13 cellular contexts compared by ENCODE assay signal in genomic region chr15:64105113-64105704, GRCh38. TPM values are rescaled to one million over a fixed set of nuclear protein-coding genes. Genes with fewer than 3 reads are reported as not detected.
DNase-seq lines count a peak whose midpoint lies in the region; ATAC-seq and TF ChIP-seq lines count a peak whose summit lies in the region.
"Had no signal": no experiment of that assay in that cellular context is flagged by ENCODE, and none has a peak within 500 bp of the region (broad histone marks: within the 10 kb centered on the region; RNA-seq: fewer than 3 reads in every experiment).

No MANE protein-coding gene starts in this region.

- no peak overlapping the region for H3K27ac Mint-ChIP-seq in activated naive CD4-positive, alpha-beta T cell treated with anti-CD3 and anti-CD28 coated beads, Interleukin-2, amount 50 U/mL, for 72 hours
- H3K27ac Mint-ChIP-seq: activated naive CD4-positive, alpha-beta T cell treated with anti-CD3 and anti-CD28 coated beads, Interleukin-2, amount 50 U/mL, for 24 hours had no signal

- TF ChIP-seq POLR2A in esophagus muscularis mucosa (IDR thresholded peaks at IDR 0.05; ENCODE audit: low read depth) = no peak

- H3K4me3 ChIP-seq in esophagus muscularis mucosa (no peak overlapping the region), upper lobe of right lung (no peak overlapping the region)
- H3K4me3 ChIP-seq: Peyer's patch, thoracic aorta had no signal

- no peaks in the 10 kb centered on the region for H3K36me3 ChIP-seq in esophagus muscularis mucosa
- H3K36me3 ChIP-seq in upper lobe of right lung = no peaks in the 10 kb centered on the region
- H3K36me3 ChIP-seq: Peyer's patch, thoracic aorta had no signal

- TF ChIP-seq CTCF in esophagus muscularis mucosa (IDR thresholded peaks at IDR 0.05) (no peak), upper lobe of right lung (IDR thresholded peaks at IDR 0.05) (no peak)

- H3K27me3 ChIP-seq in esophagus muscularis mucosa = no peaks in the 10 kb centered on the region
- H3K27me3 ChIP-seq in upper lobe of right lung = no peaks in the 10 kb centered on the region
- H3K27me3 ChIP-seq: Peyer's patch had no signal

- no peak for TF ChIP-seq EP300 in esophagus muscularis mucosa (IDR thresholded peaks at IDR 0.05)

- H3K9me3 ChIP-seq in esophagus muscularis mucosa (no peaks in the 10 kb centered on the region), upper lobe of right lung (no peaks in the 10 kb centered on the region)
- H3K9me3 ChIP-seq: Peyer's patch, thoracic aorta had no signal

- H3K36me3 Mint-ChIP-seq in activated naive CD4-positive, alpha-beta T cell treated with anti-CD3 and anti-CD28 coated beads, Interleukin-2, amount 50 U/mL, for 72 hours = peaks cover 0 to 5% of the 10 kb centered on the region in 2 donors

- intact Hi-C loops in esophagus muscularis mucosa (cut with DNase I) (no loop called here), upper lobe of right lung (cut with DNase I) (no loop called here)

- ATAC-seq in upper lobe of right lung (peak; percentile 75), HG02759 (IDR thresholded peaks at IDR 0.05; ENCODE audit: unreplicated experiment) (no peak), GM19452 (IDR thresholded peaks at IDR 0.05; ENCODE audit: unreplicated experiment) (no peak)
- no peak for ATAC-seq in activated naive CD4-positive, alpha-beta T cell treated with anti-CD3 and anti-CD28 coated beads, Interleukin-2, amount 50 U/mL, for 72 hours

- peak overlapping the region; percentile 38 to 76 (median 55) for H3K27ac ChIP-seq in esophagus muscularis mucosa (replicated peaks in 1 of 4)
- H3K27ac ChIP-seq in upper lobe of right lung = peak overlapping the region; percentile 67
- H3K27ac ChIP-seq: thoracic aorta had no signal

- peaks cover 32 to 66% (median 56%) of the 10 kb centered on the region in 4 donors for H3K4me1 ChIP-seq in esophagus muscularis mucosa
- H3K4me1 ChIP-seq in upper lobe of right lung = peaks cover 39% of the 10 kb centered on the region

- WGBS in esophagus muscularis mucosa = 61% methylated on average over 9 of the region's 9 CpGs

- DNase-seq in SKM-1 treated with dmso at 0.1 percent for 144 hours (lab: John Stamatoyannopoulos, UW; ENCODE audit: unreplicated experiment) (peak; percentile 20), SKM-1 (lab: John Stamatoyannopoulos, UW; ENCODE audit: unreplicated experiment) (no peak), esophagus muscularis mucosa (ENCODE audit: extremely low spot score) (no peak), midbrain (lab: John Stamatoyannopoulos, UW) (peak; percentile 25), upper lobe of right lung (no peak)
- no peak for DNase-seq in activated naive CD4-positive, alpha-beta T cell treated with anti-CD3 and anti-CD28 coated beads, Interleukin-2, amount 50 U/mL, for 72 hours (ENCODE audit: low spot score in 2 of 2)
- DNase-seq: H7, NCI-H1694 treated with DMSO at 0.1 percent for 48 hours, Peyer's patch had no signal

- peaks cover 0 to 4% of the 10 kb centered on the region in 2 donors for H3K9me3 Mint-ChIP-seq in activated naive CD4-positive, alpha-beta T cell treated with anti-CD3 and anti-CD28 coated beads, Interleukin-2, amount 50 U/mL, for 72 hours
- H3K9me3 Mint-ChIP-seq: activated naive CD4-positive, alpha-beta T cell treated with anti-CD3 and anti-CD28 coated beads, Interleukin-2, amount 50 U/mL, for 24 hours had no signal

RNA-seq across cellular contexts. Expression of gene SNX1, which starts 9.4 kb away (rescaled TPM):
- total RNA-seq in esophagus muscularis mucosa (10 to 100 TPM; 79.4 to 93.0 (median 87.5) TPM), upper lobe of right lung (162 TPM)
- total RNA-seq in activated naive CD4-positive, alpha-beta T cell treated with anti-CD3 and anti-CD28 coated beads, Interleukin-2, amount 50 U/mL, for 72 hours = 100 to 1,000 TPM in 1 of 2 donors, 10 to 100 TPM in 1; 58.8 to 128 TPM

RNA-seq across cellular contexts. Expression of gene CIAO2A, which starts 11.6 kb away (rescaled TPM):
- total RNA-seq in esophagus muscularis mucosa = 10 to 100 TPM; 15.3 to 24.4 (median 20.4) TPM
- total RNA-seq in upper lobe of right lung = 54.9 TPM
- total RNA-seq in activated naive CD4-positive, alpha-beta T cell treated with anti-CD3 and anti-CD28 coated beads, Interleukin-2, amount 50 U/mL, for 72 hours = 10 to 100 TPM; 77.9 to 95.4 TPM

RNA-seq across cellular contexts. Expression of gene SNX22, which starts 46.3 kb away (rescaled TPM):
- total RNA-seq in esophagus muscularis mucosa = under 1 TPM in 3 of 4 donors, not detected in 1; 0.19 to 0.42 (median 0.33) TPM
- 28.3 TPM for total RNA-seq in upper lobe of right lung
- total RNA-seq in activated naive CD4-positive, alpha-beta T cell treated with anti-CD3 and anti-CD28 coated beads, Interleukin-2, amount 50 U/mL, for 72 hours = 1 to 10 TPM in 1 of 2 donors, under 1 TPM in 1; 0.16 to 1.7 TPM

RNA-seq across cellular contexts. Expression of gene PPIB, which starts 57.6 kb away (rescaled TPM):
- total RNA-seq in esophagus muscularis mucosa (100 to 1,000 TPM; 110 to 227 (median 214) TPM), upper lobe of right lung (389 TPM)
- 100 to 1,000 TPM; 167 to 264 TPM for total RNA-seq in activated naive CD4-positive, alpha-beta T cell treated with anti-CD3 and anti-CD28 coated beads, Interleukin-2, amount 50 U/mL, for 72 hours

RNA-seq across cellular contexts. Expression of gene DAPK2, which starts 58.9 kb away (rescaled TPM):
- total RNA-seq in esophagus muscularis mucosa = 10 to 100 TPM in 1 of 4 donors, 1 to 10 TPM in 3; 1.5 to 11.2 (median 7.3) TPM
- 73.3 TPM for total RNA-seq in upper lobe of right lung
- 1 to 10 TPM in 1 of 2 donors, under 1 TPM in 1; 0.62 to 1.0 TPM for total RNA-seq in activated naive CD4-positive, alpha-beta T cell treated with anti-CD3 and anti-CD28 coated beads, Interleukin-2, amount 50 U/mL, for 72 hours

Comparison
In these comparisons a context has a peak if more than half of its experiments do, and no peak if none do; other contexts are left out.
1. DNase-seq: peak in SKM-1 treated with dmso at 0.1 percent for 144 hours (single experiment) and midbrain (single experiment); none in SKM-1 (single experiment), esophagus muscularis mucosa (single experiment), upper lobe of right lung (single experiment) and activated naive CD4-positive, alpha-beta T cell treated with anti-CD3 and anti-CD28 coated beads, Interleukin-2, amount 50 U/mL, for 72 hours (0 of 2).
2. RNA of gene SNX22, which starts 46.3 kb away (total RNA-seq): 28.3 TPM in upper lobe of right lung (single experiment); 0.16 to 1.7 TPM in activated naive CD4-positive, alpha-beta T cell treated with anti-CD3 and anti-CD28 coated beads, Interleukin-2, amount 50 U/mL, for 72 hours and 0.19 to 0.42 TPM in esophagus muscularis mucosa; every median in the first group is over 10 times any median in the second.